10 cellular contexts compared by ENCODE assay signal in the genomic region with DNA sequence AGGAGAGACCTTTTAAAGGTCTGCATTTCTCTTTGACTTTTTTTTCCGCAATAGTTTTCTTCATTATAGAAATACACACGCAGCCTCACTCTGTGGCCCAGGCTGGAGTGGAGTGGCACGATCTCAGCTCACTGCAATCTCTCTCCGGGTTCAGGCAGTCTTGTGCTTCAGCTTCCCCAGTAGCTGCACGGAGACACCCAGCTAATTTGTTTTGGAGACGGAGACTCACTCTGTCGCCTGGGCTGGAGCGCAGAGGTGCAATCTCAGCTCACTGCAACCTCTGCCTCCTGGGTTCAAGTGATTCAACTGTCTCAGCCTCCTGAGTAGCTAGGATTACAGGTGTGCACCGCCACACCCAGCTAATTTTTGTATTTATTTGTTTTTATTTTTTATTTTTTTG. TPM values are rescaled to one million over a fixed set of nuclear protein-coding genes. Genes with fewer than 3 reads are reported as not detected.
DNase-seq lines count a peak whose midpoint lies in the region; ATAC-seq and TF ChIP-seq lines count a peak whose summit lies in the region.
"Had no signal": no experiment of that assay in that cellular context is flagged by ENCODE, and none has a peak within 500 bp of the region (broad histone marks: within the 10 kb centered on the region; RNA-seq: fewer than 3 reads in every experiment).

No MANE protein-coding gene starts in this region.

- POLR2A ChIA-PET in RWPE1 (lab: Yijun Ruan, JAX; ENCODE audit: low non-redundant PET): no interaction called here

- H3K27ac ChIP-seq in RWPE1: peak overlapping the region; percentile 100
- H3K27ac ChIP-seq: thoracic aorta had no signal

- no peak for DNase-seq in activated T-cell treated with anti-CD3 and anti-CD28 coated beads, Interleukin-2, amount 50 U/mL, for 72 hours
- DNase-seq in activated T-cell treated with anti-CD3 and anti-CD28 coated beads for 4 hours (no peak), RWPE1 (ENCODE audit: low spot score) (no peak), glutamatergic neuron (no peak), SHP77 (lab: John Stamatoyannopoulos, UW) (no peak), pons (ENCODE audit: low spot score) (no peak), SIG-M5 treated with dmso at 0.1 percent for 504 hours (lab: John Stamatoyannopoulos, UW; ENCODE audit: unreplicated experiment) (no peak)
- DNase-seq in stimulated activated effector memory CD8-positive, alpha-beta T cell treated with anti-CD3 and anti-CD28 coated beads, Interleukin-12 subunit alpha, Interleukin-12 subunit beta, amount 100 ng/mL, for 72 hours (ENCODE audit: low spot score in 2 of 2): no peak
- DNase-seq: stimulated activated CD4-positive, alpha-beta T cell treated with anti-CD3 and anti-CD28 coated beads, Interleukin-4, amount 100 ng/mL, for 24 hours had no signal

- no peak overlapping the region for H3K27ac Mint-ChIP-seq in activated T-cell treated with anti-CD3 and anti-CD28 coated beads, Interleukin-2, amount 50 U/mL, for 72 hours
- H3K27ac Mint-ChIP-seq in glutamatergic neuron (ENCODE audit: unreplicated experiment): peak overlapping the region; percentile 86
- peak overlapping the region; percentile 99 for H3K27ac Mint-ChIP-seq in stimulated activated effector memory CD8-positive, alpha-beta T cell treated with anti-CD3 and anti-CD28 coated beads, Interleukin-12 subunit alpha, Interleukin-12 subunit beta, amount 100 ng/mL, for 72 hours

- CTCF ChIA-PET in RWPE1 (lab: Yijun Ruan, JAX): interaction anchor here (0.6 to 1.0 kb wide), 2 partner anchors 15 to 132 kb away, joined by 3 read pairs; no protein-coding TSS in a partner anchor

- H3K36me3 Mint-ChIP-seq in activated T-cell treated with anti-CD3 and anti-CD28 coated beads, Interleukin-2, amount 50 U/mL, for 72 hours (ENCODE audit: insufficient read depth in 2 of 2): no peaks in the 10 kb centered on the region
- no peaks in the 10 kb centered on the region for H3K36me3 Mint-ChIP-seq in glutamatergic neuron (ENCODE audit: unreplicated experiment)
- peaks cover 47% of the 10 kb centered on the region for H3K36me3 Mint-ChIP-seq in stimulated activated effector memory CD8-positive, alpha-beta T cell treated with anti-CD3 and anti-CD28 coated beads, Interleukin-12 subunit alpha, Interleukin-12 subunit beta, amount 100 ng/mL, for 72 hours

- TF ChIP-seq CTCF in RWPE1 (conservative IDR thresholded peaks at IDR 0.05; ENCODE audit: low read depth) (no peak), glutamatergic neuron (IDR thresholded peaks at IDR 0.05; ENCODE audit: partially characterized antibody, unreplicated experiment) (no peak)

- ATAC-seq in activated T-cell treated with anti-CD3 and anti-CD28 coated beads, Interleukin-2, amount 50 U/mL, for 72 hours (replicated peaks in 1 of 2): no peak
- ATAC-seq in stimulated activated effector memory CD8-positive, alpha-beta T cell treated with anti-CD3 and anti-CD28 coated beads, Interleukin-12 subunit alpha, Interleukin-12 subunit beta, amount 100 ng/mL, for 72 hours: no peak

- H3K4me1 Mint-ChIP-seq in activated T-cell treated with anti-CD3 and anti-CD28 coated beads, Interleukin-2, amount 50 U/mL, for 72 hours (ENCODE audit: low read depth): peaks cover 26% of the 10 kb centered on the region
- H3K4me1 Mint-ChIP-seq in glutamatergic neuron (ENCODE audit: low read depth, unreplicated experiment): peaks cover 11% of the 10 kb centered on the region
- H3K4me1 Mint-ChIP-seq in stimulated activated effector memory CD8-positive, alpha-beta T cell treated with anti-CD3 and anti-CD28 coated beads, Interleukin-12 subunit alpha, Interleukin-12 subunit beta, amount 100 ng/mL, for 72 hours: peaks cover 25% of the 10 kb centered on the region

- no peaks in the 10 kb centered on the region for H3K27me3 Mint-ChIP-seq in activated T-cell treated with anti-CD3 and anti-CD28 coated beads, Interleukin-2, amount 50 U/mL, for 72 hours (ENCODE audit: low read depth)
- peaks cover 15% of the 10 kb centered on the region for H3K27me3 Mint-ChIP-seq in glutamatergic neuron (ENCODE audit: unreplicated experiment)

- peak overlapping the region; percentile 89 to 91 for H3K4me3 Mint-ChIP-seq in activated T-cell treated with anti-CD3 and anti-CD28 coated beads, Interleukin-2, amount 50 U/mL, for 72 hours
- peak overlapping the region; percentile 87 for H3K4me3 Mint-ChIP-seq in glutamatergic neuron (ENCODE audit: unreplicated experiment)
- H3K4me3 Mint-ChIP-seq in stimulated activated effector memory CD8-positive, alpha-beta T cell treated with anti-CD3 and anti-CD28 coated beads, Interleukin-12 subunit alpha, Interleukin-12 subunit beta, amount 100 ng/mL, for 72 hours: peak overlapping the region; percentile 96

- no peaks in the 10 kb centered on the region for H3K9me3 Mint-ChIP-seq in activated T-cell treated with anti-CD3 and anti-CD28 coated beads, Interleukin-2, amount 50 U/mL, for 72 hours
- peaks cover 9% of the 10 kb centered on the region for H3K9me3 Mint-ChIP-seq in glutamatergic neuron (ENCODE audit: unreplicated experiment)
- no peaks in the 10 kb centered on the region for H3K9me3 Mint-ChIP-seq in stimulated activated effector memory CD8-positive, alpha-beta T cell treated with anti-CD3 and anti-CD28 coated beads, Interleukin-12 subunit alpha, Interleukin-12 subunit beta, amount 100 ng/mL, for 72 hours

RNA-seq across cellular contexts. Expression of a gene that starts 11.7 kb away (rescaled TPM):
- 100 to 1,000 TPM; 120 to 121 TPM for total RNA-seq in activated T-cell treated with anti-CD3 and anti-CD28 coated beads, Interleukin-2, amount 50 U/mL, for 72 hours
- 149 TPM for total RNA-seq in glutamatergic neuron (ENCODE audit: unreplicated experiment)

RNA-seq across cellular contexts. Expression of a gene that starts 33.4 kb away (rescaled TPM):
- total RNA-seq in activated T-cell treated with anti-CD3 and anti-CD28 coated beads, Interleukin-2, amount 50 U/mL, for 72 hours: 100 to 1,000 TPM; 129 to 134 TPM
- 66.0 TPM for total RNA-seq in glutamatergic neuron (ENCODE audit: unreplicated experiment)

RNA-seq across cellular contexts. Expression of a gene that starts 33.9 kb away (rescaled TPM):
- total RNA-seq in activated T-cell treated with anti-CD3 and anti-CD28 coated beads, Interleukin-2, amount 50 U/mL, for 72 hours: 10 to 100 TPM; 28.5 to 36.9 TPM
- 10.6 TPM for total RNA-seq in glutamatergic neuron (ENCODE audit: unreplicated experiment)

RNA-seq across cellular contexts. Expression of a gene that starts 47.3 kb away (rescaled TPM):
- 10 to 100 TPM; 48.7 to 56.2 TPM for total RNA-seq in activated T-cell treated with anti-CD3 and anti-CD28 coated beads, Interleukin-2, amount 50 U/mL, for 72 hours
- total RNA-seq in glutamatergic neuron (ENCODE audit: unreplicated experiment): 70.4 TPM
